Comparison of ENCODE assay signal across 23 cellular contexts in genomic region chr16:35631261-35631945, GRCh38.
DNase-seq lines count a peak whose midpoint lies in the region; ATAC-seq and TF ChIP-seq lines count a peak whose summit lies in the region.
"Had no signal": no experiment of that assay in that cellular context is flagged by ENCODE, and none has a peak within 500 bp of the region (broad histone marks: within the 10 kb centered on the region; RNA-seq: fewer than 3 reads in every experiment).

No MANE protein-coding gene starts in this region.

- no peaks in the 10 kb centered on the region for H3K79me2 ChIP-seq in OCI-LY3 (ENCODE audit: low read length)

- DNase-seq in HK-2 (ENCODE audit: unreplicated experiment), result peak; percentile 28
- DNase-seq in fibroblast of villous mesenchyme (ENCODE audit: low read depth), result peak; percentile 33
- no peak for DNase-seq in transverse colon
- no peak for DNase-seq in GM13976 (ENCODE audit: low spot score)
- DNase-seq: C1 segment of cervical spinal cord; CD8-positive, alpha-beta memory T cell; GDM1; KG1; NCI-H1092; NCI-H1436 treated with DMSO at 0.1 percent for 48 hours; NCI-H2029; NCI-H2171 treated with DMSO at 0.1 percent for 48 hours; NCI-H446; NCI-H69; NK-92 treated with Interleukin-12 subunit alpha and Interleukin-12 subunit beta, amount 100 ng/mL, for 24 hours; PC-9; SJCRH30 had no signal

- H3K4me3 ChIP-seq in BLaER1, result no peak overlapping the region
- no peak overlapping the region for H3K4me3 ChIP-seq in OCI-LY3 (ENCODE audit: low read length)
- no peak overlapping the region for H3K4me3 ChIP-seq in fibroblast of villous mesenchyme (ENCODE audit: low read depth, low read length)
- H3K4me3 ChIP-seq in transverse colon, result no peak overlapping the region
- H3K4me3 ChIP-seq: GM12878, PC-9, SJCRH30 had no signal

- H3K9ac ChIP-seq in BLaER1, result no peak overlapping the region
- H3K9ac ChIP-seq in OCI-LY3 (ENCODE audit: low read length), result no peak overlapping the region

- no peak for TF ChIP-seq EP300 in transverse colon (IDR thresholded peaks at IDR 0.05; ENCODE audit: low read depth)

- no peak for TF ChIP-seq CTCF in OCI-LY3 (IDR thresholded peaks at IDR 0.05; ENCODE audit: low read depth, low read length)
- no peak for TF ChIP-seq CTCF in fibroblast of villous mesenchyme (IDR thresholded peaks at IDR 0.05; ENCODE audit: insufficient read depth, low read depth, low read length)
- TF ChIP-seq CTCF in transverse colon (IDR thresholded peaks at IDR 0.05), result no peak
- no peak for TF ChIP-seq CTCF in GM13976 (IDR thresholded peaks at IDR 0.05; ENCODE audit: borderline replicate concordance, control extremely low read depth, extremely low read depth, insufficient read depth, missing control alignments)

- ATAC-seq in HG03342 (IDR thresholded peaks at IDR 0.05; ENCODE audit: unreplicated experiment) (no peak), HG02623 (IDR thresholded peaks at IDR 0.05; ENCODE audit: unreplicated experiment) (no peak)
- ATAC-seq: GM12878, HepG2 had no signal

- peak overlapping the region; percentile 41; the same call in 1 of the 2 replicates for H2AFZ ChIP-seq in OCI-LY3 (ENCODE audit: low read depth, low read length)
- H2AFZ ChIP-seq: PC-9 had no signal

- no peaks in the 10 kb centered on the region for H4K20me1 ChIP-seq in BLaER1
- H4K20me1 ChIP-seq in OCI-LY3 (ENCODE audit: insufficient read depth, low read length), result no peaks in the 10 kb centered on the region

- H3K4me1 ChIP-seq in BLaER1 (peaks cover 15% of the 10 kb centered on the region), OCI-LY3 (ENCODE audit: low read length) (peaks cover 7% of the 10 kb centered on the region), transverse colon (no peaks in the 10 kb centered on the region)
- H3K4me1 ChIP-seq: SJCRH30 had no signal

- H3K36me3 ChIP-seq in BLaER1, result no peaks in the 10 kb centered on the region
- H3K36me3 ChIP-seq in OCI-LY3 (replicated peaks; ENCODE audit: low read depth, low read length), result no peaks in the 10 kb centered on the region
- no peaks in the 10 kb centered on the region for H3K36me3 ChIP-seq in transverse colon
- H3K36me3 ChIP-seq: SJCRH30 had no signal

- intact Hi-C loops in transverse colon (cut with DNase I; ENCODE audit: low total_unique reads), result no loop called here

- 7 to 36% methylated on average over 2 of the region's 2 CpGs for WGBS in transverse colon (ENCODE audit: low coverage in 1 of 2), 2 donors

- no peak overlapping the region for H3K27ac ChIP-seq in BLaER1
- H3K27ac ChIP-seq in OCI-LY3 (ENCODE audit: low read length), result no peak overlapping the region
- no peak overlapping the region for H3K27ac ChIP-seq in transverse colon
- H3K27ac ChIP-seq: PC-9, SJCRH30 had no signal

- in situ Hi-C loops in transverse colon (cut with MboI; ENCODE audit: low pct_ligation_motif_present in 1 of 4, low pct_unique_long_range_greater_than_20kb in 1 of 4, low sequenced_read_pairs in 3 of 4), result no loop called here
- in situ Hi-C loops in GM13976 (cut with MboI; ENCODE audit: low sequenced_read_pairs, unreplicated experiment), result no loop called here

- H3K9me3 ChIP-seq in BLaER1 (no peaks in the 10 kb centered on the region), OCI-LY3 (ENCODE audit: insufficient read depth, low read length) (no peaks in the 10 kb centered on the region), transverse colon (no peaks in the 10 kb centered on the region)
- H3K9me3 ChIP-seq: SJCRH30 had no signal

- TF ChIP-seq POLR2A in transverse colon (IDR thresholded peaks at IDR 0.05), result no peak

- H3K4me2 ChIP-seq in BLaER1 (peak overlapping the region; percentile 21), OCI-LY3 (ENCODE audit: low read length) (no peak overlapping the region)
- H3K4me2 ChIP-seq: PC-9 had no signal

- H3K27me3 ChIP-seq in BLaER1, result no peaks in the 10 kb centered on the region
- H3K27me3 ChIP-seq in OCI-LY3 (ENCODE audit: low read depth, low read length), result no peaks in the 10 kb centered on the region
- H3K27me3 ChIP-seq in transverse colon, result no peaks in the 10 kb centered on the region
- H3K27me3 ChIP-seq: SJCRH30 had no signal

Comparison
In these comparisons a context has a peak if more than half of its experiments do, and no peak if none do; other contexts are left out.
1. DNase-seq: peak in HK-2 (single experiment) and fibroblast of villous mesenchyme (single experiment); none in transverse colon (single experiment) and GM13976 (single experiment).